ENCODE assay signal across 21 cellular contexts in genomic region chr7:19558527-19558926, GRCh38.
DNase-seq lines count a peak whose midpoint lies in the region; ATAC-seq and TF ChIP-seq lines count a peak whose summit lies in the region.
"Had no signal": no experiment of that assay in that cellular context is flagged by ENCODE, and none has a peak within 500 bp of the region (broad histone marks: within the 10 kb centered on the region; RNA-seq: fewer than 3 reads in every experiment).

No MANE protein-coding gene starts in this region.

- peaks cover 44% of the 10 kb centered on the region for H3K4me1 Mint-ChIP-seq in MCF 10A (ENCODE audit: insufficient read depth, unreplicated experiment)
- H3K4me1 Mint-ChIP-seq: activated naive CD8-positive, alpha-beta T cell treated with anti-CD3 and anti-CD28 coated beads for 36 hours had no signal

- H3K4me1 ChIP-seq in breast epithelium (no peaks in the 10 kb centered on the region), foreskin keratinocyte (peaks cover 32% of the 10 kb centered on the region)

- TF ChIP-seq CTCF in MCF 10A (IDR thresholded peaks at IDR 0.05; ENCODE audit: unreplicated experiment) (no peak), breast epithelium (IDR thresholded peaks at IDR 0.05) (no peak), foreskin keratinocyte (conservative IDR thresholded peaks at IDR 0.05) (no peak)

- intact Hi-C loops in MCF 10A (cut with micrococcal nuclease), result loop anchor here (1.0 kb wide), 1 partner anchor 441 kb away; the partner anchor contains the start of gene TWIST1
- intact Hi-C loops in breast epithelium (cut with DNase I; ENCODE audit: low total_unique reads), result no loop called here

- no peaks in the 10 kb centered on the region for H3K27me3 Mint-ChIP-seq in MCF 10A (ENCODE audit: insufficient read depth, unreplicated experiment)
- H3K27me3 Mint-ChIP-seq: activated naive CD8-positive, alpha-beta T cell treated with anti-CD3 and anti-CD28 coated beads for 36 hours had no signal

- H3K36me3 ChIP-seq in breast epithelium, result no peaks in the 10 kb centered on the region
- H3K36me3 ChIP-seq: tibial nerve had no signal

- no TSS peak for BruUV-seq in MCF 10A (replicated peaks; lab: Mats Ljungman, UMichigan)

- no peak overlapping the region for H3K4me3 ChIP-seq in breast epithelium
- H3K4me3 ChIP-seq: tibial nerve had no signal

- peak; percentile 89 for ATAC-seq in foreskin keratinocyte
- ATAC-seq in esophagus mucosa, result no peak
- no peak for ATAC-seq in GM21367 (IDR thresholded peaks at IDR 0.05; ENCODE audit: unreplicated experiment)
- ATAC-seq in HG03045 (IDR thresholded peaks at IDR 0.05; ENCODE audit: unreplicated experiment), result no peak
- ATAC-seq: left ventricle myocardium superior had no signal

- H3K36me3 Mint-ChIP-seq in MCF 10A (ENCODE audit: insufficient read depth, unreplicated experiment), result no peaks in the 10 kb centered on the region
- H3K36me3 Mint-ChIP-seq: activated naive CD8-positive, alpha-beta T cell treated with anti-CD3 and anti-CD28 coated beads for 36 hours had no signal

- no peaks in the 10 kb centered on the region for H3K27me3 ChIP-seq in breast epithelium
- no peaks in the 10 kb centered on the region for H3K27me3 ChIP-seq in foreskin keratinocyte
- H3K27me3 ChIP-seq: tibial nerve had no signal

- H3K9me3 Mint-ChIP-seq in MCF 10A (ENCODE audit: unreplicated experiment), result peaks cover 15% of the 10 kb centered on the region
- H3K9me3 Mint-ChIP-seq: activated naive CD8-positive, alpha-beta T cell treated with anti-CD3 and anti-CD28 coated beads for 36 hours had no signal

- DNase-seq in MCF 10A (ENCODE audit: unreplicated experiment) (peak; percentile 58), breast epithelium (ENCODE audit: low spot score in 2 of 2) (no peak), amniotic epithelial cell (ENCODE audit: low read depth) (peak; percentile 93), foreskin keratinocyte (peak; percentile 54 to 82), cerebellar cortex (ENCODE audit: low spot score) (no peak)
- DNase-seq: activated CD8-positive, alpha-beta memory T cell treated with anti-CD3 and anti-CD28 coated beads for 24 hours; activated naive CD8-positive, alpha-beta T cell treated with anti-CD3 and anti-CD28 coated beads for 36 hours; caudate nucleus; DMS153; effector memory CD4-positive, alpha-beta T cell; Karpas-422; left ventricle myocardium superior; NCI-H1417 treated with DMSO at 0.1 percent for 48 hours; NCI-H2171; stimulated activated naive CD4-positive, alpha-beta T cell had no signal

- CTCF ChIA-PET in MCF 10A (lab: Yijun Ruan, JAX), result no interaction called here

- no peak for TF ChIP-seq POLR2A in breast epithelium (IDR thresholded peaks at IDR 0.05)

- H3K27ac Mint-ChIP-seq in MCF 10A (ENCODE audit: low read depth, unreplicated experiment), result peak overlapping the region; percentile 98
- H3K27ac Mint-ChIP-seq: activated naive CD8-positive, alpha-beta T cell treated with anti-CD3 and anti-CD28 coated beads for 36 hours had no signal

- H3K4me3 Mint-ChIP-seq in MCF 10A (ENCODE audit: unreplicated experiment), result no peak overlapping the region
- H3K4me3 Mint-ChIP-seq: activated naive CD8-positive, alpha-beta T cell treated with anti-CD3 and anti-CD28 coated beads for 36 hours had no signal

- H3K27ac ChIP-seq in breast epithelium (no peak overlapping the region), foreskin keratinocyte (peak overlapping the region; percentile 29)
- H3K27ac ChIP-seq: 22Rv1, C4-2B, tibial nerve had no signal

- POLR2A ChIA-PET in MCF 10A (lab: Yijun Ruan, JAX), result interaction anchor here (1.3 kb wide), 2 partner anchors 61 to 437 kb away, joined by 6 read pairs; no protein-coding TSS in a partner anchor

- H3K9me3 ChIP-seq in breast epithelium, result no peaks in the 10 kb centered on the region
- H3K9me3 ChIP-seq: tibial nerve had no signal

Comparison
In these comparisons a context has a peak if more than half of its experiments do, and no peak if none do; other contexts are left out.
1. DNase-seq: peak in MCF 10A (single experiment), amniotic epithelial cell (single experiment) and foreskin keratinocyte (2 of 2); none in breast epithelium (0 of 2) and cerebellar cortex (single experiment).